ENCODE assay signal across 8 cellular contexts in the genomic region with DNA sequence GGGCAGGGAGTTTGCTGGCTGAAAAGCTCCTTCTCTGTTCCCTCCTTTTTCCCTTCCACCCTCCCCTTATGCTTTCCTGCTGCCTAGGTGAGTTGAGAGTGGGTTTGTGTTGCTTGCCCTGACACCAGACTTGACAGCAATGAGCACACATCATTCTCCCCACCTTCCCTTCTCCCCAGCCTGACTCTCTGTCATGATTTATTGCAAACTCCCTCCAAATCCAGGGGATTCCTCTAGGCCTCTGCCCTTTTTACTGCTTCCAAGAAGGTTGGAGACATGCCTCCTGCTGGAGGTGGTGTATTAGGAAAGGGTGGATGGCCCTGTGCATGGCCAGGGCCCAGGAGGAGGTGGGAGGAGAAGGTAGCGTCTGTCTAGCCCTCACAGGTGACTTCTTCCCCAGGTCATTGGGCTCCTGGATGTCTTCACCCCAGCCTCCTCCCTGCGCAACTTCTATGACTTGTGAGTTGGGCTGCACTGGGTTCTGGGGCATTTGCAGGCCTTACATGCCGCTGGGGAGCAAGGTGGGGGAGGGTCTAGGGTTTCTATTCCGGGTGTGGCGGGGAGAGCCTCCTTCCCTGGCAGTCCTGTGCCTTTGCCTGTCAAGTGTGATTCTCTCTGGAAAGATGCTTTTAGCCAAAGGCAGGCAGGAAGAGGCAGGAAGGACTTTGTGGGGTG. TPM values are rescaled to one million over a fixed set of nuclear protein-coding genes. Genes with fewer than 3 reads are reported as not detected.
DNase-seq lines count a peak whose midpoint lies in the region; ATAC-seq and TF ChIP-seq lines count a peak whose summit lies in the region.

No MANE protein-coding gene starts in this region.

- ATAC-seq in CD4-positive, CD25-positive, alpha-beta regulatory T cell (ENCODE audit: low read depth in 2 of 2) = no peak
- no peak for ATAC-seq in natural killer cell treated with Interleukin-12 subunit alpha and Interleukin-12 subunit beta and Interleukin-15 and Interleukin-18, amount 100 ng/mL, for 72 hours
- ATAC-seq in heart right ventricle = no peak

- peak overlapping the region; percentile 93 to 95 (median 94) for H3K27ac Mint-ChIP-seq in CD4-positive, CD25-positive, alpha-beta regulatory T cell
- peak overlapping the region in 3 of 5 experiments; percentile 74 to 94 (median 87) for H3K27ac Mint-ChIP-seq in brain
- peak overlapping the region; percentile 7 to 81 for H3K27ac Mint-ChIP-seq in natural killer cell treated with Interleukin-12 subunit alpha and Interleukin-12 subunit beta and Interleukin-15 and Interleukin-18, amount 100 ng/mL, for 72 hours

- H3K4me1 Mint-ChIP-seq in CD4-positive, CD25-positive, alpha-beta regulatory T cell = peaks cover 10 to 64% (median 25%) of the 10 kb centered on the region in 4 donors
- H3K4me1 Mint-ChIP-seq in brain = peaks cover 37% of the 10 kb centered on the region
- H3K4me1 Mint-ChIP-seq in natural killer cell treated with Interleukin-12 subunit alpha and Interleukin-12 subunit beta and Interleukin-15 and Interleukin-18, amount 100 ng/mL, for 72 hours (ENCODE audit: low read depth in 2 of 2) = peaks cover 42 to 48% of the 10 kb centered on the region in 2 donors

- no peaks in the 10 kb centered on the region for H3K9me3 Mint-ChIP-seq in CD4-positive, CD25-positive, alpha-beta regulatory T cell
- peaks cover 0 to 3% (median 0%) of the 10 kb centered on the region in 5 experiments for H3K9me3 Mint-ChIP-seq in brain
- no peaks in the 10 kb centered on the region for H3K9me3 Mint-ChIP-seq in natural killer cell treated with Interleukin-12 subunit alpha and Interleukin-12 subunit beta and Interleukin-15 and Interleukin-18, amount 100 ng/mL, for 72 hours

- peak overlapping the region; percentile 36 for H3K4me2 ChIP-seq in Loucy (ENCODE audit: low read depth, low read length, poor library complexity, severe bottlenecking)

- no peaks in the 10 kb centered on the region for H3K27me3 ChIP-seq in CD4-positive, CD25-positive, alpha-beta regulatory T cell (ENCODE audit: control insufficient read depth, insufficient read depth, low read length)
- H3K27me3 ChIP-seq in Loucy (ENCODE audit: insufficient read depth, low read length, poor library complexity, severe bottlenecking) (no peaks in the 10 kb centered on the region), heart right ventricle (peaks cover 0 to 43% (median 24%) of the 10 kb centered on the region in 7 donors)

- peak overlapping the region; percentile 88 for H3K4me3 ChIP-seq in CD4-positive, CD25-positive, alpha-beta regulatory T cell (ENCODE audit: low read depth, low read length)
- H3K4me3 ChIP-seq in Loucy (ENCODE audit: low read length, poor library complexity, severe bottlenecking) (no peak overlapping the region), heart right ventricle (peak overlapping the region in 1 of 10 donors; percentile 59)

- WGBS in heart right ventricle, 2 donors = 91 to 94% methylated on average over 5 of the region's 5 CpGs

- H3K27ac ChIP-seq in CD4-positive, CD25-positive, alpha-beta regulatory T cell (ENCODE audit: insufficient read depth, low read length, poor library complexity, severe bottlenecking) = peak overlapping the region; percentile 88
- peak overlapping the region in 1 of 10 donors; percentile 90 for H3K27ac ChIP-seq in heart right ventricle

- no peaks in the 10 kb centered on the region for H3K27me3 Mint-ChIP-seq in CD4-positive, CD25-positive, alpha-beta regulatory T cell
- peaks cover 13% of the 10 kb centered on the region for H3K27me3 Mint-ChIP-seq in brain
- H3K27me3 Mint-ChIP-seq in natural killer cell treated with Interleukin-12 subunit alpha and Interleukin-12 subunit beta and Interleukin-15 and Interleukin-18, amount 100 ng/mL, for 72 hours = no peaks in the 10 kb centered on the region

- TF ChIP-seq CTCF in Loucy (conservative IDR thresholded peaks at IDR 0.05; ENCODE audit: low read length) (no peak), brain (conservative IDR thresholded peaks at IDR 0.05) (no peak), heart right ventricle (IDR thresholded peaks at IDR 0.05) (no peak)

- H3K9me2 ChIP-seq in Loucy (replicated peaks; ENCODE audit: low read depth, low read length) = no peaks in the 10 kb centered on the region

- H3K4me1 ChIP-seq in CD4-positive, CD25-positive, alpha-beta regulatory T cell (ENCODE audit: control insufficient read depth, insufficient read depth, low read length, poor library complexity, severe bottlenecking) = peaks cover 41% of the 10 kb centered on the region
- peaks cover 21% of the 10 kb centered on the region for H3K4me1 ChIP-seq in Loucy (ENCODE audit: insufficient read depth, low read length, poor library complexity, severe bottlenecking)
- peaks cover 0 to 43% (median 14%) of the 10 kb centered on the region in 9 donors for H3K4me1 ChIP-seq in heart right ventricle

- no peaks in the 10 kb centered on the region for H3F3A ChIP-seq in Loucy (ENCODE audit: low read depth)

- H3K36me3 ChIP-seq in CD4-positive, CD25-positive, alpha-beta regulatory T cell (ENCODE audit: control insufficient read depth, insufficient read depth, low read length) = peaks cover 38% of the 10 kb centered on the region
- H3K36me3 ChIP-seq in Loucy (ENCODE audit: insufficient read depth, low read length) (no peaks in the 10 kb centered on the region), heart right ventricle (peaks cover 0 to 28% (median 0%) of the 10 kb centered on the region in 9 donors)

- H3K4me3 Mint-ChIP-seq in CD4-positive, CD25-positive, alpha-beta regulatory T cell = peak overlapping the region; percentile 84 to 98 (median 90)
- H3K4me3 Mint-ChIP-seq in brain = peak overlapping the region in 2 of 5 experiments; percentile 7 to 24
- H3K4me3 Mint-ChIP-seq in natural killer cell treated with Interleukin-12 subunit alpha and Interleukin-12 subunit beta and Interleukin-15 and Interleukin-18, amount 100 ng/mL, for 72 hours = peak overlapping the region; percentile 76

- H3K79me2 ChIP-seq in Loucy (ENCODE audit: insufficient read depth, low read length) = no peaks in the 10 kb centered on the region

- H3K9ac ChIP-seq in Loucy (ENCODE audit: low read depth, low read length, poor library complexity, severe bottlenecking) = no peak overlapping the region

- H2AFZ ChIP-seq in Loucy (ENCODE audit: low read length) = no peak overlapping the region

- H3K36me3 Mint-ChIP-seq in CD4-positive, CD25-positive, alpha-beta regulatory T cell = peaks cover 23% of the 10 kb centered on the region
- no peaks in the 10 kb centered on the region for H3K36me3 Mint-ChIP-seq in brain
- H3K36me3 Mint-ChIP-seq in natural killer cell treated with Interleukin-12 subunit alpha and Interleukin-12 subunit beta and Interleukin-15 and Interleukin-18, amount 100 ng/mL, for 72 hours = peaks cover 4% of the 10 kb centered on the region

- intact Hi-C loops in heart right ventricle (cut with DNase I) = no loop called here

- no peaks in the 10 kb centered on the region for H3K9me3 ChIP-seq in CD4-positive, CD25-positive, alpha-beta regulatory T cell (ENCODE audit: control insufficient read depth in 2 of 2, low read length in 2 of 2)
- H3K9me3 ChIP-seq in Loucy (ENCODE audit: insufficient read depth, low read depth, low read length) (no peaks in the 10 kb centered on the region), heart right ventricle (no peaks in the 10 kb centered on the region)

- no peaks in the 10 kb centered on the region for H4K20me1 ChIP-seq in Loucy (ENCODE audit: insufficient read depth, low read length, poor library complexity, severe bottlenecking)

- DNase-seq in CD4-positive, CD25-positive, alpha-beta regulatory T cell = no peak
- no peak for DNase-seq in natural killer cell treated with Interleukin-12 subunit alpha and Interleukin-12 subunit beta and Interleukin-15 and Interleukin-18, amount 100 ng/mL, for 72 hours (ENCODE audit: low spot score)
- DNase-seq in heart right ventricle (no peak), iPS-NIHi11 (ENCODE audit: low spot score) (no peak), hypothalamus (lab: John Stamatoyannopoulos, UW) (no peak), HCEC 1CT (no peak)

RNA-seq across cellular contexts. Expression of a gene that starts 2.0 kb away (rescaled TPM):
- total RNA-seq in CD4-positive, CD25-positive, alpha-beta regulatory T cell = 68.7 TPM
- 10 to 100 TPM; 60.7 to 75.8 (median 69.8) TPM for polyA plus RNA-seq in CD4-positive, CD25-positive, alpha-beta regulatory T cell
- polyA plus RNA-seq in brain (ENCODE audit: insufficient read depth, low read depth, low replicate concordance) (40.2 TPM), heart right ventricle (1 to 10 TPM in 1 of 2 donors, under 1 TPM in 1; 0.95 to 1.3 TPM)
- 10 to 100 TPM; 40.7 to 74.2 TPM for total RNA-seq in natural killer cell treated with Interleukin-12 subunit alpha and Interleukin-12 subunit beta and Interleukin-15 and Interleukin-18, amount 100 ng/mL, for 72 hours
- 1 to 10 TPM in 4 of 10 donors, under 1 TPM in 6; 0.11 to 5.0 (median 0.69) TPM for total RNA-seq in heart right ventricle

Comparison
In these comparisons a context has a peak if more than half of its experiments do, and no peak if none do; other contexts are left out.
1. H3K27ac Mint-ChIP-seq: peak in every context shown above with its lines; median percentile 94 in CD4-positive, CD25-positive, alpha-beta regulatory T cell; 87 in brain; 44 in natural killer cell treated with Interleukin-12 subunit alpha and Interleukin-12 subunit beta and Interleukin-15 and Interleukin-18, amount 100 ng/mL, for 72 hours.
2. RNA of a gene that starts 2.0 kb away (total RNA-seq): 40.7 to 74.2 TPM in natural killer cell treated with Interleukin-12 subunit alpha and Interleukin-12 subunit beta and Interleukin-15 and Interleukin-18, amount 100 ng/mL, for 72 hours and 68.7 TPM in CD4-positive, CD25-positive, alpha-beta regulatory T cell (single experiment); 0.11 to 5.0 TPM in heart right ventricle; every median in the first group is over 4 times any median in the second.